Comparison of ENCODE assay signal across 8 cellular contexts in the genomic region with DNA sequence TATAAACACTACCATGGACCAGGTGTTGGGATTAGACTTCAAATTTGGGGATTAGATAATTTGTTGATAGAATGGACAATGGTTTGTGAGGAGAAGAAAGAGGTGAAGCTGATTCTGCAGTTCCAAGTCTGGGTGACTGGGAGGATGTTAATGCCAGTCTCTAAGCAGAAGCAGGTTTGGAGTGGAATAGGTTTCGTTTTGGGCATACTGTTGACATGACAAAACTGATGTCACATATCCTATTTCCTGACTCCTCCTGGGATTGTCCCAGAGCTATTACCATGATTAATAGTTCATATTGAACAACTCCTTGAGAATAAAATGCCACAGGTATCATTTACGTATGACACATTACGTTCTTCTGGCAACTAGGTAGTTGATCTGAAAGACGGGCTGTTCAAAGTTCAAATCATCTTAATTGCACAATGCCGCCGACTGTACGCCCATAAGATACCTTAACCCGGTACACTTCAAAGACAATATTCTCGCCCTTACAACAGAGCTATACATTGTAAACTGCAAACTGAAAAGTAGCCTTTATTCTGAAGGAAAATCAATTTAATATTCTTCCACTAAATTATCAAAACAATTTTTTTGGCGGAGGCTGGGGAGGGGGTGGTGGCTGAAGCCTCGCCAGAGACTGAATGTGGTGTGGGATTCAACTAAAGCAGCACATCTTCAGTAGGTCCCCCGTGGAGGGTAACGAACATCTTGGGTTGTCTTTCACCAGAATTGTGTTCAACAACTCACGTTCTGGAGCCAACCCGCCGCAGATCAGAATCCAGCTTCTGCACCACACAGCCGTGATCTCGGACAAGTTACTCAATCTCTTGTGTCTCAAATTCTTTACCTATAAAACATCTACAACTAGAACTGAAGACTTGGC.
DNase-seq lines count a peak whose midpoint lies in the region; ATAC-seq and TF ChIP-seq lines count a peak whose summit lies in the region.

No MANE protein-coding gene starts in this region.

- peaks cover 22% of the 10 kb centered on the region for H3K4me1 Mint-ChIP-seq in dendritic cell treated with granulocyte-macrophage colony-stimulating factor and Interleukin-4, amounts not matched to agents 40 ng/mL and 50 ng/mL, for 4 days (ENCODE audit: low read depth)
- H3K4me1 Mint-ChIP-seq in nephron progenitor cell, result peaks cover 40% of the 10 kb centered on the region

- H2AFZ ChIP-seq in DND-41 (ENCODE audit: low read depth, low read length), result peak overlapping the region; percentile 89

- H3K27me3 ChIP-seq in DND-41 (ENCODE audit: insufficient read depth, low read length, poor library complexity), result no peaks in the 10 kb centered on the region

- peak overlapping the region; percentile 37 to 99; a peak in 3 of 4 replicates for H3K4me3 ChIP-seq in DND-41 (ENCODE audit: low read depth in 1 of 2, low read length in 2 of 2)

- peaks cover 33% of the 10 kb centered on the region for H3K36me3 Mint-ChIP-seq in dendritic cell treated with granulocyte-macrophage colony-stimulating factor and Interleukin-4, amounts not matched to agents 40 ng/mL and 50 ng/mL, for 4 days (ENCODE audit: low read depth)
- H3K36me3 Mint-ChIP-seq in nephron progenitor cell (ENCODE audit: low read depth), result peaks cover 19% of the 10 kb centered on the region

- peak overlapping the region; percentile 82 for H3K27ac ChIP-seq in DND-41 (ENCODE audit: low read length)

- H3K9me3 ChIP-seq in DND-41 (ENCODE audit: insufficient read depth, low read length, severe bottlenecking), result no peaks in the 10 kb centered on the region

- intact Hi-C loops in dendritic cell treated with granulocyte-macrophage colony-stimulating factor and Interleukin-4, amounts not matched to agents 40 ng/mL and 50 ng/mL, for 4 days (cut with micrococcal nuclease), result loop anchor here (2.0 to 5.0 kb wide), 4 partner anchors 45 to 242 kb away; a partner anchor contains a TSS

- H3K9me3 Mint-ChIP-seq in dendritic cell treated with granulocyte-macrophage colony-stimulating factor and Interleukin-4, amounts not matched to agents 40 ng/mL and 50 ng/mL, for 4 days, result no peaks in the 10 kb centered on the region
- peaks cover 27% of the 10 kb centered on the region for H3K9me3 Mint-ChIP-seq in nephron progenitor cell

- H3K4me3 Mint-ChIP-seq in dendritic cell treated with granulocyte-macrophage colony-stimulating factor and Interleukin-4, amounts not matched to agents 40 ng/mL and 50 ng/mL, for 4 days, result peak overlapping the region; percentile 93
- H3K4me3 Mint-ChIP-seq in nephron progenitor cell, result peak overlapping the region; percentile 99

- H3K4me1 ChIP-seq in DND-41 (ENCODE audit: insufficient read depth, low read length), result peaks cover 39% of the 10 kb centered on the region

- peak overlapping the region; percentile 86 for H3K9ac ChIP-seq in DND-41 (ENCODE audit: low read depth, low read length)

- peaks cover 40% of the 10 kb centered on the region for H3K79me2 ChIP-seq in DND-41 (ENCODE audit: insufficient read depth, low read length)

- peak overlapping the region; percentile 83 for H3K4me2 ChIP-seq in DND-41 (ENCODE audit: insufficient read depth, low read length)

- ATAC-seq in DND-41 (ENCODE audit: insufficient read depth, low read depth) (no peak), HG02884 (IDR thresholded peaks at IDR 0.05; ENCODE audit: unreplicated experiment) (no peak), GM21529 (IDR thresholded peaks at IDR 0.05; ENCODE audit: unreplicated experiment) (no peak), GM21423 (IDR thresholded peaks at IDR 0.05; ENCODE audit: unreplicated experiment) (no peak)

- H4K20me1 ChIP-seq in DND-41 (ENCODE audit: insufficient read depth, low read length), result peaks cover 22% of the 10 kb centered on the region; the same call in 1 of the 2 replicates

- H3K36me3 ChIP-seq in DND-41 (ENCODE audit: insufficient read depth, low read length), result peaks cover 6% of the 10 kb centered on the region

- peak; percentile 12 for DNase-seq in DND-41
- peak; percentile 9 to 69 for DNase-seq in NOMO-1 (lab: John Stamatoyannopoulos, UW; ENCODE audit: unreplicated experiment in 2 of 2)
- DNase-seq in nephron progenitor cell, result no peak
- DNase-seq in inferior parietal cortex (ENCODE audit: extremely low spot score), result no peak

- no peaks in the 10 kb centered on the region for H3K27me3 Mint-ChIP-seq in dendritic cell treated with granulocyte-macrophage colony-stimulating factor and Interleukin-4, amounts not matched to agents 40 ng/mL and 50 ng/mL, for 4 days
- H3K27me3 Mint-ChIP-seq in nephron progenitor cell (ENCODE audit: low read depth, poor library complexity), result peaks cover 3% of the 10 kb centered on the region

- no peak for TF ChIP-seq CTCF in DND-41 (IDR thresholded peaks at IDR 0.05; ENCODE audit: borderline replicate concordance, extremely low read depth, low read length, poor library complexity, severe bottlenecking)
- TF ChIP-seq CTCF in nephron progenitor cell (IDR thresholded peaks at IDR 0.05), result no peak

- H3K27ac Mint-ChIP-seq in dendritic cell treated with granulocyte-macrophage colony-stimulating factor and Interleukin-4, amounts not matched to agents 40 ng/mL and 50 ng/mL, for 4 days, result peak overlapping the region; percentile 98
- peak overlapping the region; percentile 100 for H3K27ac Mint-ChIP-seq in nephron progenitor cell

Comparison
In these comparisons a context has a peak if more than half of its experiments do, and no peak if none do; other contexts are left out.
1. DNase-seq: peak in DND-41 (single experiment) and NOMO-1 (2 of 2); none in nephron progenitor cell (single experiment) and inferior parietal cortex (single experiment).